Comparison of ENCODE assay signal across 8 cellular contexts in the genomic region with DNA sequence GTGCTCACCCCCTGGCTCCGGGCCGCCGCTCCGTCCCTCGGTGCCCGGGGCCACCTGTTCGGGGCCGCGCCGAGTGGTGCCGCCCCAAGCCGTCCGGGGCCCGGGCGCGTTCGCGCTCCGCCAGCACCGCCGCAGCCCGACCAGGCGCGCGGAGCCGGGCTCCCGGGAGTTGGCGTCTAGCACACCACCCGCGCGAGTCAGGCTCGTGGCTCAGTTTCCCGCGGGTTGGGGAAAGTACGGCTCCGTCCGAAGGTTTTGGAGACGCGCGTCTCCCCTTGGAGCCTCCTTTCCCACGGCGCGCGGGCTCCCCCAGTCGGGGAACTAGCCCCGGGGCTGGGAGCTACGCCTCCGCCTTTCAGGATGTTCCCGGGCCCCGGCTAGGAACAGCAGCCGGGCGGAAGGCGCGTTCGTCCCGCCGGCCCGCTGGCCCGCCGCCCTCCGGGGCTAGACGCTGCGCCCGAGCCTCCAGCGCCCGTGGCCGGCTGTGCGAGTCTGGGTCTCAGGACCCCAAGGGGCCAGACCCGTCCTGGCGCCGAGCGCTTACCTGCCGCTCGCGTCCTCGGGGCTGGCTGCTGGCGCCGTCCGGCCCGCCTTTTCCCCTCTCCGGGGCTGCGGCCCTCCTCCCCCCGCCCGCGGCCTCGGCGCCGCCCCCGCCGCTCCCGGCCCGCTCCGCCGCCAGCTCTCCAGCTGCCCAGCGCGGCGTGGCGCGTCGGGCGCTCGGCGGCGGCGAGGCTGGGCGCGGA. TPM values are rescaled to one million over a fixed set of nuclear protein-coding genes. Genes with fewer than 3 reads are reported as not detected.
DNase-seq lines count a peak whose midpoint lies in the region; ATAC-seq and TF ChIP-seq lines count a peak whose summit lies in the region.

A gene with protein sequence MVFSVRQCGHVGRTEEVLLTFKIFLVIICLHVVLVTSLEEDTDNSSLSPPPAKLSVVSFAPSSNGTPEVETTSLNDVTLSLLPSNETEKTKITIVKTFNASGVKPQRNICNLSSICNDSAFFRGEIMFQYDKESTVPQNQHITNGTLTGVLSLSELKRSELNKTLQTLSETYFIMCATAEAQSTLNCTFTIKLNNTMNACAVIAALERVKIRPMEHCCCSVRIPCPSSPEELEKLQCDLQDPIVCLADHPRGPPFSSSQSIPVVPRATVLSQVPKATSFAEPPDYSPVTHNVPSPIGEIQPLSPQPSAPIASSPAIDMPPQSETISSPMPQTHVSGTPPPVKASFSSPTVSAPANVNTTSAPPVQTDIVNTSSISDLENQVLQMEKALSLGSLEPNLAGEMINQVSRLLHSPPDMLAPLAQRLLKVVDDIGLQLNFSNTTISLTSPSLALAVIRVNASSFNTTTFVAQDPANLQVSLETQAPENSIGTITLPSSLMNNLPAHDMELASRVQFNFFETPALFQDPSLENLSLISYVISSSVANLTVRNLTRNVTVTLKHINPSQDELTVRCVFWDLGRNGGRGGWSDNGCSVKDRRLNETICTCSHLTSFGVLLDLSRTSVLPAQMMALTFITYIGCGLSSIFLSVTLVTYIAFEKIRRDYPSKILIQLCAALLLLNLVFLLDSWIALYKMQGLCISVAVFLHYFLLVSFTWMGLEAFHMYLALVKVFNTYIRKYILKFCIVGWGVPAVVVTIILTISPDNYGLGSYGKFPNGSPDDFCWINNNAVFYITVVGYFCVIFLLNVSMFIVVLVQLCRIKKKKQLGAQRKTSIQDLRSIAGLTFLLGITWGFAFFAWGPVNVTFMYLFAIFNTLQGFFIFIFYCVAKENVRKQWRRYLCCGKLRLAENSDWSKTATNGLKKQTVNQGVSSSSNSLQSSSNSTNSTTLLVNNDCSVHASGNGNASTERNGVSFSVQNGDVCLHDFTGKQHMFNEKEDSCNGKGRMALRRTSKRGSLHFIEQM (minus strand): TSS at position 571 of the 743 bp plus-strand sequence. CDS start 53,634 bp downstream, outside the sequence.

- CTCF ChIA-PET in BJ (lab: Yijun Ruan, JAX) = interaction anchor here (0.8 kb wide), 1 partner anchor 191 kb away, joined by 3 read pairs; no protein-coding TSS in a partner anchor
- CTCF ChIA-PET in CD8-positive, alpha-beta T cell (lab: Charles Lee) = no interaction called here

- H3K4me3 ChIP-seq in BJ (ENCODE audit: low read depth, low read length) = peak within 1 kb of the TSS; percentile 16; the same call in 1 of the 2 replicates
- peak within 1 kb of the TSS; percentile 45 for H3K4me3 ChIP-seq in MG63
- peak within 1 kb of the TSS; percentile 27 for H3K4me3 ChIP-seq in fibroblast of mammary gland (ENCODE audit: control insufficient read depth, low read depth, low read length)
- peak within 1 kb of the TSS; percentile 23 for H3K4me3 ChIP-seq in neuron (ENCODE audit: low read length)
- H3K4me3 ChIP-seq in CD8-positive, alpha-beta T cell (ENCODE audit: low read depth, low read length) = no peak within 1 kb of the TSS

- POLR2A ChIA-PET in BJ (lab: Charles Lee) = no interaction called here
- POLR2A ChIA-PET in CD8-positive, alpha-beta T cell (lab: Charles Lee) = no interaction called here

- 0 out of 2 replicates have a peak, but pooled peaks have one; percentile 20 for TF ChIP-seq CTCF in BJ (IDR thresholded peaks at IDR 0.05; ENCODE audit: insufficient read depth, low read depth, low read length)
- TF ChIP-seq CTCF in fibroblast of mammary gland (conservative IDR thresholded peaks at IDR 0.05; ENCODE audit: control insufficient read depth, insufficient read depth, low read depth, low read length) = no peak
- no peak for TF ChIP-seq CTCF in CD8-positive, alpha-beta T cell (IDR thresholded peaks at IDR 0.05)

- no peaks in the 10 kb centered on the region for H3K9me3 Mint-ChIP-seq in CD8-positive, alpha-beta T cell

- no peak within 1 kb of the TSS for H3K4me3 Mint-ChIP-seq in CD8-positive, alpha-beta T cell

- ATAC-seq in GM21723 (IDR thresholded peaks at IDR 0.05; ENCODE audit: unreplicated experiment) (no peak), HG02938 (IDR thresholded peaks at IDR 0.05; ENCODE audit: unreplicated experiment) (no peak)
- no peak for ATAC-seq in CD8-positive, alpha-beta T cell

- H2AFZ ChIP-seq in neuron (ENCODE audit: low read depth, low read length) = no peak within 1 kb of the TSS

- H3K36me3 Mint-ChIP-seq in CD8-positive, alpha-beta T cell = no peaks in the 10 kb centered on the region

- H3K4me1 ChIP-seq in neuron (ENCODE audit: insufficient read depth, low read length) = no peaks in the 10 kb centered on the region
- no peaks in the 10 kb centered on the region for H3K4me1 ChIP-seq in CD8-positive, alpha-beta T cell (ENCODE audit: insufficient read depth, low read length)

- H3K36me3 ChIP-seq in BJ (ENCODE audit: control insufficient read depth, insufficient read depth, low read length) (no peaks in the 10 kb centered on the region), MG63 (no peaks in the 10 kb centered on the region), neuron (ENCODE audit: insufficient read depth, low read length) (no peaks in the 10 kb centered on the region)
- H3K36me3 ChIP-seq in CD8-positive, alpha-beta T cell (ENCODE audit: insufficient read depth, low read length) = no peaks in the 10 kb centered on the region

- H3K27me3 ChIP-seq in BJ (ENCODE audit: control insufficient read depth, insufficient read depth, low read length) = peaks cover 10% of the 10 kb centered on the region
- peaks cover 9% of the 10 kb centered on the region for H3K27me3 ChIP-seq in MG63
- peaks cover 56% of the 10 kb centered on the region for H3K27me3 ChIP-seq in neuron (ENCODE audit: insufficient read depth, low read length)
- H3K27me3 ChIP-seq in CD8-positive, alpha-beta T cell (ENCODE audit: insufficient read depth, low read length) = no peaks in the 10 kb centered on the region

- H3K27me3 Mint-ChIP-seq in CD8-positive, alpha-beta T cell (ENCODE audit: low read depth) = peaks cover 33% of the 10 kb centered on the region

- no peak within 1 kb of the TSS for H3K27ac ChIP-seq in CD8-positive, alpha-beta T cell (ENCODE audit: low read depth, low read length)

- H3K9me3 ChIP-seq in MG63 (no peaks in the 10 kb centered on the region), neuron (ENCODE audit: low read length) (no peaks in the 10 kb centered on the region)
- no peaks in the 10 kb centered on the region for H3K9me3 ChIP-seq in CD8-positive, alpha-beta T cell (ENCODE audit: low read length)

- H3K4me1 Mint-ChIP-seq in CD8-positive, alpha-beta T cell (ENCODE audit: low read depth) = no peaks in the 10 kb centered on the region

- no peak within 1 kb of the TSS for H3K27ac Mint-ChIP-seq in CD8-positive, alpha-beta T cell

- DNase-seq in BJ (ENCODE audit: low read depth) (no peak), MG63 (peak; percentile 43), fibroblast of mammary gland (ENCODE audit: low read depth) (peak; percentile 22), COLO829 (ENCODE audit: low spot score) (no peak)
- no peak for DNase-seq in CD8-positive, alpha-beta T cell

- intact Hi-C loops in CD8-positive, alpha-beta T cell (cut with DNase I, micrococcal nuclease) = no loop called here

RNA-seq across cellular contexts. Expression of the gene that starts here (rescaled TPM):
- polyA plus RNA-seq in BJ (2011; rRNA removed) = 0.05 and 0.07 TPM in 2 replicates
- polyA minus RNA-seq in BJ (2011; rRNA and poly(A)+ RNA removed) = not detected in 2 replicates
- total RNA-seq in MG63 (2014; rRNA removed; shearing (Covaris generic); ENCODE audit: low replicate concordance) = 0.20 and 0.46 TPM in 2 replicates
- not detected for total RNA-seq in CD8-positive, alpha-beta T cell

Comparison
In these comparisons a context has a peak if more than half of its experiments do, and no peak if none do; other contexts are left out.
1. Peak in DNase-seq and H3K4me3 ChIP-seq in MG63; RNA of the gene not detected or under 1 TPM.